Comparison of ENCODE assay signal across 9 cellular contexts in the genomic region with DNA sequence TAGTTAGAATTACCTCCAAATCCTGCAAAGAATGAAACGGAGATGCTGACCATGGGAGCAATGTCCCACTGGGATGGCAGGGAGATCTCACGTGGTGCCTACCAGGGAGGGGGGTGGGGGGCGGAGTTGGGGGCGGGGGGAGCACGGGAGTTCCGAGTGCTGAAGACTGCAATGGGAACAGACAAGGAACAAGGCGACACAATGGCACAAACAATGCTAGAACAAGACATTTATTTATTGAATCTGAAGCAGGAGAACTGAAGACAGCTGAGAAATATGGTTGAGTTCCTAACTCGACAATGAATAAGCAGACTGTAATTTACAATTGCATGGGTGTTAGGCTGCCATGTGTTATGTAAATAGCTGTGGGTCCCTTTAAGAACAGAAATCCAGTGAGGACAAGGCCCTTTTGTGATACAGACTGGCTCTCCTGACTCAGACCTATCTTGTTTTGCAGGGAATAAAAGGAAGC.
DNase-seq lines count a peak whose midpoint lies in the region; ATAC-seq and TF ChIP-seq lines count a peak whose summit lies in the region.
"Had no signal": no experiment of that assay in that cellular context is flagged by ENCODE, and none has a peak within 500 bp of the region (broad histone marks: within the 10 kb centered on the region; RNA-seq: fewer than 3 reads in every experiment).

No MANE protein-coding gene starts in this region.

- H3K27ac ChIP-seq in psoas muscle, result peak overlapping the region; percentile 86
- no peak overlapping the region for H3K27ac ChIP-seq in WERI-Rb-1

- H3K9me3 ChIP-seq in adipocyte (ENCODE audit: control insufficient read depth, low read length), result no peaks in the 10 kb centered on the region
- no peaks in the 10 kb centered on the region for H3K9me3 ChIP-seq in psoas muscle
- H3K9me3 ChIP-seq in WERI-Rb-1 (ENCODE audit: severe bottlenecking), result no peaks in the 10 kb centered on the region

- no peaks in the 10 kb centered on the region for H3K36me3 Mint-ChIP-seq in activated CD4-positive, alpha-beta T cell treated with anti-CD3 and anti-CD28 coated beads for 36 hours (ENCODE audit: low read depth)

- TF ChIP-seq CTCF in psoas muscle (IDR thresholded peaks at IDR 0.05) (no peak), WERI-Rb-1 (IDR thresholded peaks at IDR 0.05; ENCODE audit: low read depth, low read length) (no peak)

- H3K4me3 ChIP-seq in H7 (ENCODE audit: insufficient read depth, low read depth, low read length) (peak overlapping the region; percentile 7; the same call in 1 of the 2 replicates), adipocyte (ENCODE audit: low read length) (no peak overlapping the region), psoas muscle (peak overlapping the region; percentile 17), WERI-Rb-1 (ENCODE audit: low read depth, low read length) (no peak overlapping the region)

- 2 to 8% (median 4%) methylated on average over 8 of the region's 8 CpGs for WGBS in psoas muscle, 3 donors

- intact Hi-C loops in psoas muscle (cut with DNase I), result loop anchor here (2.0 to 10.0 kb wide), 8 partner anchors 45 to 543 kb away; a partner anchor contains a TSS
- intact Hi-C loops in activated CD4-positive, alpha-beta T cell treated with anti-CD3 and anti-CD28 coated beads for 36 hours (cut with DNase I, micrococcal nuclease), result loop anchor here in 1 of 2 experiments (5.0 kb wide), 1 partner anchor 1263 kb away; no protein-coding TSS in a partner anchor

- H3K4me1 ChIP-seq in adipocyte (ENCODE audit: control insufficient read depth, insufficient read depth, low read length) (peaks cover 24% of the 10 kb centered on the region), psoas muscle (peaks cover 29% of the 10 kb centered on the region)

- DNase-seq in H7 (peak; percentile 75), adipocyte (ENCODE audit: low read depth) (peak; percentile 22), hippocampal formation (lab: John Stamatoyannopoulos, UW) (peak; percentile 60 to 83), psoas muscle (no peak), WERI-Rb-1 (no peak)
- no peak for DNase-seq in activated CD4-positive, alpha-beta T cell treated with anti-CD3 and anti-CD28 coated beads for 36 hours
- DNase-seq: Kasumi-1 had no signal

- H3K27ac Mint-ChIP-seq in activated CD4-positive, alpha-beta T cell treated with anti-CD3 and anti-CD28 coated beads for 36 hours, result no peak overlapping the region

- no peak overlapping the region for H3K9ac ChIP-seq in adipocyte (ENCODE audit: low read length)

- CTCF ChIA-PET in activated CD4-positive, alpha-beta T cell treated with anti-CD3 and anti-CD28 coated beads for 36 hours (lab: Charles Lee), result interaction anchor here (0.6 to 1.9 kb wide), 7 partner anchors 40 to 854 kb away, joined by 3 to 5 read pairs (median 4); no protein-coding TSS in a partner anchor

- POLR2A ChIA-PET in activated CD4-positive, alpha-beta T cell treated with anti-CD3 and anti-CD28 coated beads for 36 hours (lab: Charles Lee), result no interaction called here

- peaks cover 2% of the 10 kb centered on the region for H3K27me3 Mint-ChIP-seq in activated CD4-positive, alpha-beta T cell treated with anti-CD3 and anti-CD28 coated beads for 36 hours

- H3K27me3 ChIP-seq in H7 (ENCODE audit: control insufficient read depth, insufficient read depth, low read length), result peaks cover 2% of the 10 kb centered on the region; the same call in 1 of the 2 replicates
- H3K27me3 ChIP-seq in adipocyte (replicated peaks; ENCODE audit: control insufficient read depth, insufficient read depth, low read length), result no peaks in the 10 kb centered on the region
- no peaks in the 10 kb centered on the region for H3K27me3 ChIP-seq in psoas muscle (ENCODE audit: insufficient read depth in 3 of 3, low read length in 2 of 3)
- H3K27me3 ChIP-seq in WERI-Rb-1 (ENCODE audit: insufficient read depth, low read depth, severe bottlenecking), result no peaks in the 10 kb centered on the region

- H3K4me3 Mint-ChIP-seq in activated CD4-positive, alpha-beta T cell treated with anti-CD3 and anti-CD28 coated beads for 36 hours, result no peak overlapping the region

- H3K36me3 ChIP-seq in H7 (replicated peaks; ENCODE audit: control insufficient read depth, insufficient read depth, low read length), result no peaks in the 10 kb centered on the region
- no peaks in the 10 kb centered on the region for H3K36me3 ChIP-seq in adipocyte (ENCODE audit: control insufficient read depth, insufficient read depth, low read length, severe bottlenecking)
- no peaks in the 10 kb centered on the region for H3K36me3 ChIP-seq in psoas muscle (ENCODE audit: insufficient read depth in 1 of 2, low read depth in 1 of 2)
- H3K36me3 ChIP-seq in WERI-Rb-1, result no peaks in the 10 kb centered on the region

- ATAC-seq in psoas muscle (peak in 3 of 4 donors; percentile 38 to 69 (median 60)), HG02642 (IDR thresholded peaks at IDR 0.05; ENCODE audit: poor library complexity, unreplicated experiment) (no peak), HG02973 (IDR thresholded peaks at IDR 0.05; ENCODE audit: unreplicated experiment) (no peak)
- ATAC-seq in activated CD4-positive, alpha-beta T cell treated with anti-CD3 and anti-CD28 coated beads for 36 hours, result no peak

- H3K4me1 Mint-ChIP-seq in activated CD4-positive, alpha-beta T cell treated with anti-CD3 and anti-CD28 coated beads for 36 hours, result peaks cover 9% of the 10 kb centered on the region

- no peaks in the 10 kb centered on the region for H3K9me3 Mint-ChIP-seq in activated CD4-positive, alpha-beta T cell treated with anti-CD3 and anti-CD28 coated beads for 36 hours (ENCODE audit: low read depth)

Comparison
In these comparisons a context has a peak if more than half of its experiments do, and no peak if none do; other contexts are left out.
1. DNase-seq: peak in H7 (single experiment), adipocyte (single experiment) and hippocampal formation (2 of 2); none in psoas muscle (0 of 2), WERI-Rb-1 (single experiment) and activated CD4-positive, alpha-beta T cell treated with anti-CD3 and anti-CD28 coated beads for 36 hours (single experiment).
2. H3K4me3 ChIP-seq: peak in H7 (single experiment) and psoas muscle (single experiment); none in adipocyte (single experiment) and WERI-Rb-1 (single experiment).
3. ATAC-seq: peak in psoas muscle (3 of 4); none in HG02642 (single experiment), activated CD4-positive, alpha-beta T cell treated with anti-CD3 and anti-CD28 coated beads for 36 hours (single experiment) and HG02973 (single experiment).